20 cellular contexts compared by ENCODE assay signal in genomic region chr22:23124611-23125511, GRCh38. TPM values are rescaled to one million over a fixed set of nuclear protein-coding genes. Genes with fewer than 3 reads are reported as not detected.
A peak's percentile ranks its signal among the peaks of the same experiment; 100 is the strongest.
DNase-seq lines count a peak whose midpoint lies in the region; ATAC-seq, FAIRE-seq and TF ChIP-seq lines count a peak whose summit lies in the region.
"Had no signal": no experiment of that assay in that cellular context is flagged by ENCODE, and none has a peak within 500 bp of the region (broad histone marks: within the 10 kb centered on the region; RNA-seq: fewer than 3 reads in every experiment).

No MANE protein-coding gene starts in this region.

- in situ Hi-C loops in HepG2 (cut with HindIII; ENCODE audit: extremely low pct_ligation_motif_present, low pct_unique_long_range_greater_than_20kb) = loop anchor here (5.0 to 10.0 kb wide), 2 partner anchors 168 to 280 kb away; no protein-coding TSS in a partner anchor

- no peak for TF ChIP-seq EP300 in HepG2 (IDR thresholded peaks at IDR 0.05; ENCODE audit: low read depth in 2 of 2, low read length in 2 of 2)
- no peak for TF ChIP-seq EP300 in HepG2 (CRISPR knock-in tag; IDR thresholded peaks at IDR 0.05; ENCODE audit: borderline replicate concordance)

- H3K27ac ChIP-seq in HepG2 (ENCODE audit: extremely low read length, insufficient read depth, low read length) (no peak overlapping the region), right lobe of liver (no peak overlapping the region), GM23338 (ENCODE audit: low read depth) (no peak overlapping the region)
- H3K27ac ChIP-seq: BLaER1, HL-60, PC-9 had no signal

- CTCF ChIA-PET in HepG2 (lab: Yijun Ruan, JAX; ENCODE audit: low intra/inter-chr PET ratio, low total read pairs) = interaction anchor here (1.2 kb wide), 1 partner anchor 166 kb away, joined by 5 read pairs; no protein-coding TSS in a partner anchor

- POLR2A ChIA-PET in HepG2 (lab: Yijun Ruan, JAX) = no interaction called here

- TF ChIP-seq RAD21 in HepG2 (CRISPR knock-in tag; IDR thresholded peaks at IDR 0.05) = no peak

- TF ChIP-seq CTCF in HepG2 (CRISPR knock-in tag; IDR thresholded peaks at IDR 0.05) (no peak), right lobe of liver (IDR thresholded peaks at IDR 0.05) (no peak), glutamatergic neuron (IDR thresholded peaks at IDR 0.05; ENCODE audit: partially characterized antibody, unreplicated experiment) (no peak), GM23338 (conservative IDR thresholded peaks at IDR 0.05; ENCODE audit: low read depth in 2 of 2) (no peak)

- H4K20me1 ChIP-seq in HepG2 (ENCODE audit: insufficient read depth, low read length) = no peaks in the 10 kb centered on the region
- H4K20me1 ChIP-seq in GM23338 (replicated peaks; ENCODE audit: insufficient read depth) = no peaks in the 10 kb centered on the region

- H3K9me3 ChIP-seq in HepG2 (ENCODE audit: low read length) = no peaks in the 10 kb centered on the region
- H3K9me3 ChIP-seq in right lobe of liver = no peaks in the 10 kb centered on the region
- H3K9me3 ChIP-seq: BLaER1, HAP-1 had no signal

- peaks cover 10% of the 10 kb centered on the region for H3K9me3 Mint-ChIP-seq in glutamatergic neuron (ENCODE audit: unreplicated experiment)
- no peaks in the 10 kb centered on the region for H3K9me3 Mint-ChIP-seq in GM23338
- H3K9me3 Mint-ChIP-seq: CD8-positive, alpha-beta T cell had no signal

- H2AFZ ChIP-seq in HepG2 (ENCODE audit: low read length) (no peak overlapping the region), GM23338 (no peak overlapping the region)
- H2AFZ ChIP-seq: PC-9 had no signal

- no peak overlapping the region for H3K9ac ChIP-seq in HepG2 (ENCODE audit: insufficient read depth, low read depth, low read length)
- H3K9ac ChIP-seq: BLaER1 had no signal

- H3K27me3 Mint-ChIP-seq in glutamatergic neuron (ENCODE audit: unreplicated experiment) (peaks cover 14% of the 10 kb centered on the region), GM23338 (ENCODE audit: insufficient read depth, low read depth, poor library complexity) (peaks cover 17% of the 10 kb centered on the region)

- no peaks in the 10 kb centered on the region for H3F3A ChIP-seq in GM23338 (replicated peaks; ENCODE audit: low read depth)

- 95% methylated on average over 19 of the region's 19 CpGs for WGBS in HepG2 (ENCODE audit: low lambda C conversion rate)
- WGBS in right lobe of liver (ENCODE audit: insufficient coverage, low coverage, low lambda C conversion rate, missing lambda C conversion rate) = 78% methylated on average over 14 of the region's 19 CpGs

- no peaks in the 10 kb centered on the region for H3K79me2 ChIP-seq in HepG2 (ENCODE audit: insufficient read depth, low read length)
- H3K79me2 ChIP-seq in GM23338 (replicated peaks; ENCODE audit: insufficient read depth) = no peaks in the 10 kb centered on the region

- no peak overlapping the region for H3K4me3 Mint-ChIP-seq in glutamatergic neuron (ENCODE audit: unreplicated experiment)
- H3K4me3 Mint-ChIP-seq in GM23338 = no peak overlapping the region
- H3K4me3 Mint-ChIP-seq: CD8-positive, alpha-beta T cell had no signal

- peaks cover 17% of the 10 kb centered on the region for H3K4me1 Mint-ChIP-seq in glutamatergic neuron (ENCODE audit: low read depth, unreplicated experiment)
- H3K4me1 Mint-ChIP-seq in GM23338 = peaks cover 2% of the 10 kb centered on the region; the same call in 2 of the 3 replicates

- TF ChIP-seq POLR2A in HepG2 (IDR thresholded peaks at IDR 0.05; ENCODE audit: insufficient read depth in 1 of 2, low read depth in 2 of 2, low read length in 2 of 2) (no peak), right lobe of liver (IDR thresholded peaks at IDR 0.05) (no peak)

- DNase-seq in HepG2 (ENCODE audit: low spot score) (no peak), right lobe of liver (no peak), glutamatergic neuron (no peak), sciatic nerve (ENCODE audit: low spot score) (no peak), NOMO-1 treated with DMSO at 0.1 percent for 48 hours (lab: John Stamatoyannopoulos, UW; ENCODE audit: unreplicated experiment) (no peak), GM23338 (ENCODE audit: low spot score) (no peak)
- DNase-seq: CD8-positive, alpha-beta T cell; DMS79 treated with DMSO at 0.1 percent for 48 hours; NCI-H146; NCI-H2081; NCI-H510A; NCI-H774; PC-9 had no signal

- ATAC-seq in HepG2 = no peak
- ATAC-seq in right lobe of liver = no peak
- ATAC-seq in sciatic nerve = peak; percentile 48
- no peak for ATAC-seq in GM23338
- ATAC-seq in HG03354 (IDR thresholded peaks at IDR 0.05; ENCODE audit: poor library complexity, severe bottlenecking, unreplicated experiment) = no peak
- ATAC-seq: CD8-positive, alpha-beta T cell had no signal

- TSS peak; percentile 50 for BruUV-seq in HepG2 (replicated peaks; lab: Mats Ljungman, UMichigan)

- H3K4me1 ChIP-seq in HepG2 (ENCODE audit: insufficient read depth, low read length) (peaks cover 7% of the 10 kb centered on the region), right lobe of liver (peaks cover 0 to 7% (median 0%) of the 10 kb centered on the region in 4 donors), GM23338 (ENCODE audit: insufficient read depth) (no peaks in the 10 kb centered on the region)
- H3K4me1 ChIP-seq: HAP-1 had no signal

- H3K36me3 Mint-ChIP-seq in glutamatergic neuron (ENCODE audit: unreplicated experiment) (peaks cover 5% of the 10 kb centered on the region), GM23338 (ENCODE audit: low read depth) (no peaks in the 10 kb centered on the region)
- H3K36me3 Mint-ChIP-seq: CD8-positive, alpha-beta T cell had no signal

- H3K4me3 ChIP-seq in HepG2 (replicated peaks in 1 of 3; ENCODE audit: insufficient read depth in 1 of 3, low read depth in 2 of 3, low read length in 3 of 3) = no peak overlapping the region
- H3K4me3 ChIP-seq in right lobe of liver = no peak overlapping the region
- H3K4me3 ChIP-seq in GM23338 = no peak overlapping the region
- H3K4me3 ChIP-seq: BLaER1, HAP-1, PC-9 had no signal

- FAIRE-seq in HepG2 (lab: Jason Lieb, UNC) = no peak
- FAIRE-seq: A204.1, G401.6, HTR-8/SVneo had no signal

- H3K27me3 ChIP-seq in HepG2 (ENCODE audit: control insufficient read depth in 1 of 2, insufficient read depth in 2 of 2, low read length in 2 of 2) = no peaks in the 10 kb centered on the region
- H3K27me3 ChIP-seq in right lobe of liver = no peaks in the 10 kb centered on the region
- H3K27me3 ChIP-seq in GM23338 (ENCODE audit: insufficient read depth) = no peaks in the 10 kb centered on the region
- H3K27me3 ChIP-seq: BLaER1 had no signal

- H3K9me2 ChIP-seq in GM23338 (ENCODE audit: insufficient read depth) = no peaks in the 10 kb centered on the region

- H3K27ac Mint-ChIP-seq in glutamatergic neuron (ENCODE audit: unreplicated experiment) = peak overlapping the region; percentile 38
- H3K27ac Mint-ChIP-seq in GM23338 = no peak overlapping the region
- H3K27ac Mint-ChIP-seq: CD8-positive, alpha-beta T cell had no signal

- H3K4me2 ChIP-seq in HepG2 (ENCODE audit: low read depth, low read length) (no peak overlapping the region), GM23338 (no peak overlapping the region)
- H3K4me2 ChIP-seq: BLaER1, PC-9 had no signal

- intact Hi-C loops in HepG2 (cut with micrococcal nuclease; ENCODE audit: unreplicated experiment) = loop anchor here (10.0 kb wide), 1 partner anchor 50 kb away; the partner anchor contains the start of gene GNAZ
- intact Hi-C loops in right lobe of liver (cut with DNase I) = loop anchor here (5.0 kb wide), 2 partner anchors 163 to 168 kb away; no protein-coding TSS in a partner anchor
- intact Hi-C loops in sciatic nerve (cut with DNase I) = loop anchor here (5.0 kb wide), 1 partner anchor 168 kb away; no protein-coding TSS in a partner anchor

- H3K36me3 ChIP-seq in HepG2 (replicated peaks in 1 of 2; ENCODE audit: control insufficient read depth in 1 of 2, insufficient read depth in 2 of 2, low read length in 2 of 2) = peaks cover 2 to 4% of the 10 kb centered on the region in 2 experiments; a peak in 2 of 5 replicates
- no peaks in the 10 kb centered on the region for H3K36me3 ChIP-seq in right lobe of liver
- H3K36me3 ChIP-seq in GM23338 (ENCODE audit: insufficient read depth) = no peaks in the 10 kb centered on the region
- H3K36me3 ChIP-seq: HAP-1 had no signal

RNA-seq across cellular contexts. Expression of gene RSPH14, which starts 16.9 kb away (rescaled TPM):
- 1.1 and 1.3 TPM in 2 replicates for total RNA-seq in HepG2 (2016; rRNA removed; fragmentation: Illumina TruSeq; extraction: Trizol)
- 0.35 and 0.71 TPM in 2 replicates for total RNA-seq in HepG2 (2016; cell fraction: cytosol; rRNA removed; fragmentation: Illumina TruSeq; extraction: Trizol; ENCODE audit: low read depth)
- total RNA-seq in HepG2 (2016; cell fraction: insoluble cytoplasmic fraction; rRNA removed; fragmentation: Illumina TruSeq; extraction: Trizol) = 0.67 and 1.0 TPM in 2 replicates
- 0.40 and 1.1 TPM in 2 replicates for total RNA-seq in HepG2 (2016; cell fraction: membrane; rRNA removed; fragmentation: Illumina TruSeq; extraction: Trizol)
- 0.94 TPM in 1 of 2 replicates, not detected in the other for total RNA-seq in HepG2 (2016; cell fraction: nucleus; rRNA removed; fragmentation: Illumina TruSeq; extraction: Trizol)
- polyA plus RNA-seq in HepG2 (2011; rRNA removed) = 0.86 and 1.2 TPM in 2 replicates
- polyA plus RNA-seq in HepG2 (2011; cell fraction: cytosol; rRNA removed) = 0.55 and 0.93 TPM in 2 replicates
- 0.48 and 0.50 TPM in 2 replicates for polyA plus RNA-seq in HepG2 (2011; cell fraction: nucleus; rRNA removed)
- polyA plus RNA-seq in HepG2 (2012) = 0.58 and 2.0 TPM in 2 replicates
- 0.60 and 0.71 TPM in 2 replicates for polyA plus RNA-seq in HepG2 (2016; cell fraction: cytosol; fragmentation: Illumina TruSeq; extraction: Trizol; ENCODE audit: low read depth)
- polyA plus RNA-seq in HepG2 (2016; cell fraction: insoluble cytoplasmic fraction; fragmentation: Illumina TruSeq; extraction: Trizol; ENCODE audit: low read depth) = 0.40 and 1.1 TPM in 2 replicates
- polyA plus RNA-seq in HepG2 (2016; cell fraction: membrane; fragmentation: Illumina TruSeq; extraction: Trizol; ENCODE audit: low read depth) = 0.47 and 2.4 TPM in 2 replicates
- polyA plus RNA-seq in HepG2 (2016; cell fraction: nucleus; fragmentation: Illumina TruSeq; extraction: Trizol; ENCODE audit: insufficient read depth, low read depth) = 1.6 and 2.0 TPM in 2 replicates
- 1.4 TPM in 1 of 2 replicates, not detected in the other for polyA minus RNA-seq in HepG2 (2011; rRNA and poly(A)+ RNA removed; ENCODE audit: low replicate concordance)
- polyA minus RNA-seq in HepG2 (2011; cell fraction: cytosol; rRNA and poly(A)+ RNA removed) = not detected in 2 replicates
- polyA minus RNA-seq in HepG2 (2011; cell fraction: nucleus; rRNA and poly(A)+ RNA removed) = 1.0 and 1.4 TPM in 2 replicates
- total RNA-seq in right lobe of liver = not detected
- 1.7 TPM for total RNA-seq in glutamatergic neuron (ENCODE audit: unreplicated experiment)
- 1.4 TPM for total RNA-seq in sciatic nerve
- total RNA-seq in GM23338 (2014; rRNA removed; shearing (Covaris generic)) = not detected in 2 replicates
- 1.8 and 2.5 TPM in 2 replicates for polyA plus RNA-seq in GM23338 (2016; fragmentation: Nextera tagmentation; extraction: Ambion mirVana)

RNA-seq across cellular contexts. Expression of gene RAB36, which starts 20.4 kb away (rescaled TPM):
- total RNA-seq in HepG2 (2016; rRNA removed; fragmentation: Illumina TruSeq; extraction: Trizol) (0.20 and 0.24 TPM in 2 replicates), right lobe of liver (under 1 TPM; 0.07 to 0.65 (median 0.19) TPM), glutamatergic neuron (ENCODE audit: unreplicated experiment) (2.0 TPM), sciatic nerve (7.5 TPM)
- total RNA-seq in HepG2 (2016; cell fraction: cytosol; rRNA removed; fragmentation: Illumina TruSeq; extraction: Trizol; ENCODE audit: low read depth) = 0.10 TPM in 1 of 2 replicates, not detected in the other
- 0.24 and 0.37 TPM in 2 replicates for total RNA-seq in HepG2 (2016; cell fraction: insoluble cytoplasmic fraction; rRNA removed; fragmentation: Illumina TruSeq; extraction: Trizol)
- total RNA-seq in HepG2 (2016; cell fraction: membrane; rRNA removed; fragmentation: Illumina TruSeq; extraction: Trizol) = 0.12 and 0.17 TPM in 2 replicates
- 0.19 TPM in 2 replicates for total RNA-seq in HepG2 (2016; cell fraction: nucleus; rRNA removed; fragmentation: Illumina TruSeq; extraction: Trizol)
- polyA plus RNA-seq in HepG2 (2011; rRNA removed) (0.86 and 1.0 TPM in 2 replicates), GM23338 (2016; fragmentation: Nextera tagmentation; extraction: Ambion mirVana) (0.43 and 0.58 TPM in 2 replicates)
- polyA plus RNA-seq in HepG2 (2011; cell fraction: cytosol; rRNA removed) = 0.74 and 0.89 TPM in 2 replicates
- polyA plus RNA-seq in HepG2 (2011; cell fraction: nucleus; rRNA removed) = 0.59 and 0.71 TPM in 2 replicates
- 0.49 and 0.95 TPM in 2 replicates for polyA plus RNA-seq in HepG2 (2012)
- 0.03 and 0.05 TPM in 2 replicates for polyA plus RNA-seq in HepG2 (2016; cell fraction: cytosol; fragmentation: Illumina TruSeq; extraction: Trizol; ENCODE audit: low read depth)
- 0.22 and 0.23 TPM in 2 replicates for polyA plus RNA-seq in HepG2 (2016; cell fraction: insoluble cytoplasmic fraction; fragmentation: Illumina TruSeq; extraction: Trizol; ENCODE audit: low read depth)
- polyA plus RNA-seq in HepG2 (2016; cell fraction: membrane; fragmentation: Illumina TruSeq; extraction: Trizol; ENCODE audit: low read depth) = 0.14 and 0.15 TPM in 2 replicates
- 0.19 and 0.33 TPM in 2 replicates for polyA plus RNA-seq in HepG2 (2016; cell fraction: nucleus; fragmentation: Illumina TruSeq; extraction: Trizol; ENCODE audit: insufficient read depth, low read depth)
- 0.02 and 2.6 TPM in 2 replicates for polyA minus RNA-seq in HepG2 (2011; rRNA and poly(A)+ RNA removed; ENCODE audit: low replicate concordance)
- polyA minus RNA-seq in HepG2 (2011; cell fraction: cytosol; rRNA and poly(A)+ RNA removed) = 0.44 and 0.49 TPM in 2 replicates
- polyA minus RNA-seq in HepG2 (2011; cell fraction: nucleus; rRNA and poly(A)+ RNA removed) = 0.37 and 0.64 TPM in 2 replicates
- 0.58 and 1.2 TPM in 2 replicates for total RNA-seq in GM23338 (2014; rRNA removed; shearing (Covaris generic))

RNA-seq across cellular contexts. Expression of gene GNAZ, which starts 54.5 kb away (rescaled TPM):
- total RNA-seq in HepG2 (2016; rRNA removed; fragmentation: Illumina TruSeq; extraction: Trizol) (22.3 and 22.8 TPM in 2 replicates), right lobe of liver (1 to 10 TPM in 2 of 6 experiments, under 1 TPM in 4; 0.15 to 1.5 (median 0.53) TPM), glutamatergic neuron (ENCODE audit: unreplicated experiment) (82.5 TPM), sciatic nerve (22.8 TPM)
- total RNA-seq in HepG2 (2016; cell fraction: cytosol; rRNA removed; fragmentation: Illumina TruSeq; extraction: Trizol; ENCODE audit: low read depth) = 16.3 and 16.9 TPM in 2 replicates
- 19.4 and 21.2 TPM in 2 replicates for total RNA-seq in HepG2 (2016; cell fraction: insoluble cytoplasmic fraction; rRNA removed; fragmentation: Illumina TruSeq; extraction: Trizol)
- 39.6 and 41.4 TPM in 2 replicates for total RNA-seq in HepG2 (2016; cell fraction: membrane; rRNA removed; fragmentation: Illumina TruSeq; extraction: Trizol)
- 11.5 and 12.9 TPM in 2 replicates for total RNA-seq in HepG2 (2016; cell fraction: nucleus; rRNA removed; fragmentation: Illumina TruSeq; extraction: Trizol)
- polyA plus RNA-seq in HepG2 (2011; rRNA removed) (11.4 and 16.2 TPM in 2 replicates), GM23338 (2016; fragmentation: Nextera tagmentation; extraction: Ambion mirVana) (2.9 TPM in 2 replicates)
- 16.1 and 16.8 TPM in 2 replicates for polyA plus RNA-seq in HepG2 (2011; cell fraction: cytosol; rRNA removed)
- 10.1 and 15.9 TPM in 2 replicates for polyA plus RNA-seq in HepG2 (2011; cell fraction: nucleus; rRNA removed)
- polyA plus RNA-seq in HepG2 (2012) = 10.4 and 16.9 TPM in 2 replicates
- 10.5 and 11.3 TPM in 2 replicates for polyA plus RNA-seq in HepG2 (2016; cell fraction: cytosol; fragmentation: Illumina TruSeq; extraction: Trizol; ENCODE audit: low read depth)
- 20.3 and 22.4 TPM in 2 replicates for polyA plus RNA-seq in HepG2 (2016; cell fraction: insoluble cytoplasmic fraction; fragmentation: Illumina TruSeq; extraction: Trizol; ENCODE audit: low read depth)
- polyA plus RNA-seq in HepG2 (2016; cell fraction: membrane; fragmentation: Illumina TruSeq; extraction: Trizol; ENCODE audit: low read depth) = 27.3 and 30.4 TPM in 2 replicates
- 19.7 and 20.5 TPM in 2 replicates for polyA plus RNA-seq in HepG2 (2016; cell fraction: nucleus; fragmentation: Illumina TruSeq; extraction: Trizol; ENCODE audit: insufficient read depth, low read depth)
- 9.8 and 19.7 TPM in 2 replicates for polyA minus RNA-seq in HepG2 (2011; rRNA and poly(A)+ RNA removed; ENCODE audit: low replicate concordance)
- polyA minus RNA-seq in HepG2 (2011; cell fraction: cytosol; rRNA and poly(A)+ RNA removed) = 10.9 and 12.2 TPM in 2 replicates
- 5.7 and 8.5 TPM in 2 replicates for polyA minus RNA-seq in HepG2 (2011; cell fraction: nucleus; rRNA and poly(A)+ RNA removed)
- 9.9 and 11.1 TPM in 2 replicates for total RNA-seq in GM23338 (2014; rRNA removed; shearing (Covaris generic))
- total RNA-seq: CD8-positive, alpha-beta T cell had no signal

RNA-seq across cellular contexts. Expression of gene BCR, which starts 55.4 kb away (rescaled TPM):
- total RNA-seq in HepG2 (2016; rRNA removed; fragmentation: Illumina TruSeq; extraction: Trizol) (33.6 and 35.4 TPM in 2 replicates), right lobe of liver (10 to 100 TPM; 22.7 to 28.8 (median 24.3) TPM), glutamatergic neuron (ENCODE audit: unreplicated experiment) (268 TPM), sciatic nerve (101 TPM)
- 10.9 and 12.3 TPM in 2 replicates for total RNA-seq in HepG2 (2016; cell fraction: cytosol; rRNA removed; fragmentation: Illumina TruSeq; extraction: Trizol; ENCODE audit: low read depth)
- total RNA-seq in HepG2 (2016; cell fraction: insoluble cytoplasmic fraction; rRNA removed; fragmentation: Illumina TruSeq; extraction: Trizol) = 29.4 and 37.4 TPM in 2 replicates
- total RNA-seq in HepG2 (2016; cell fraction: membrane; rRNA removed; fragmentation: Illumina TruSeq; extraction: Trizol) = 17.4 and 22.3 TPM in 2 replicates
- 26.4 and 32.2 TPM in 2 replicates for total RNA-seq in HepG2 (2016; cell fraction: nucleus; rRNA removed; fragmentation: Illumina TruSeq; extraction: Trizol)
- polyA plus RNA-seq in HepG2 (2011; rRNA removed) (19.9 and 21.9 TPM in 2 replicates), GM23338 (2016; fragmentation: Nextera tagmentation; extraction: Ambion mirVana) (15.6 and 17.7 TPM in 2 replicates)
- polyA plus RNA-seq in HepG2 (2011; cell fraction: cytosol; rRNA removed) = 28.9 and 33.8 TPM in 2 replicates
- 66.0 and 71.9 TPM in 2 replicates for polyA plus RNA-seq in HepG2 (2011; cell fraction: nucleus; rRNA removed)
- 21.2 and 25.3 TPM in 2 replicates for polyA plus RNA-seq in HepG2 (2012)
- polyA plus RNA-seq in HepG2 (2016; cell fraction: cytosol; fragmentation: Illumina TruSeq; extraction: Trizol; ENCODE audit: low read depth) = 2.3 and 4.6 TPM in 2 replicates
- polyA plus RNA-seq in HepG2 (2016; cell fraction: insoluble cytoplasmic fraction; fragmentation: Illumina TruSeq; extraction: Trizol; ENCODE audit: low read depth) = 26.5 and 34.8 TPM in 2 replicates
- 11.6 and 12.9 TPM in 2 replicates for polyA plus RNA-seq in HepG2 (2016; cell fraction: membrane; fragmentation: Illumina TruSeq; extraction: Trizol; ENCODE audit: low read depth)
- polyA plus RNA-seq in HepG2 (2016; cell fraction: nucleus; fragmentation: Illumina TruSeq; extraction: Trizol; ENCODE audit: insufficient read depth, low read depth) = 45.4 and 51.6 TPM in 2 replicates
- 67.7 and 82.7 TPM in 2 replicates for polyA minus RNA-seq in HepG2 (2011; rRNA and poly(A)+ RNA removed; ENCODE audit: low replicate concordance)
- polyA minus RNA-seq in HepG2 (2011; cell fraction: cytosol; rRNA and poly(A)+ RNA removed) = 43.0 and 57.5 TPM in 2 replicates
- 24.6 and 32.1 TPM in 2 replicates for polyA minus RNA-seq in HepG2 (2011; cell fraction: nucleus; rRNA and poly(A)+ RNA removed)
- total RNA-seq in GM23338 (2014; rRNA removed; shearing (Covaris generic)) = 101 and 121 TPM in 2 replicates
